Comparison of ENCODE assay signal across 16 cellular contexts in genomic region chr4:87978656-87979055, GRCh38. TPM values are rescaled to one million over a fixed set of nuclear protein-coding genes. Genes with fewer than 3 reads are reported as not detected.
DNase-seq lines count a peak whose midpoint lies in the region; ATAC-seq and TF ChIP-seq lines count a peak whose summit lies in the region.
"Had no signal": no experiment of that assay in that cellular context is flagged by ENCODE, and none has a peak within 500 bp of the region (broad histone marks: within the 10 kb centered on the region; RNA-seq: fewer than 3 reads in every experiment).

No MANE protein-coding gene starts in this region.

- no peak for ATAC-seq in GM19467 (IDR thresholded peaks at IDR 0.05; ENCODE audit: unreplicated experiment)
- no peak for ATAC-seq in gastroesophageal sphincter
- ATAC-seq: esophagus mucosa had no signal

- TF ChIP-seq CTCF in astrocyte of the spinal cord (IDR thresholded peaks at IDR 0.05; ENCODE audit: low read depth, low read length) (no peak), gastroesophageal sphincter (IDR thresholded peaks at IDR 0.05) (no peak)

- H3K4me3 ChIP-seq in ACC112 (ENCODE audit: low read depth, low read length) (no peak overlapping the region), astrocyte of the spinal cord (ENCODE audit: low read depth, low read length) (no peak overlapping the region), gastroesophageal sphincter (no peak overlapping the region)
- H3K4me3 ChIP-seq: uterus had no signal

- TF ChIP-seq EP300 in gastroesophageal sphincter (IDR thresholded peaks at IDR 0.05): no peak

- H3K9me3 ChIP-seq in gastroesophageal sphincter: no peaks in the 10 kb centered on the region
- H3K9me3 ChIP-seq: uterus had no signal

- H3K36me3 ChIP-seq in ACC112 (ENCODE audit: insufficient read depth, low read length) (no peaks in the 10 kb centered on the region), gastroesophageal sphincter (no peaks in the 10 kb centered on the region)
- H3K36me3 ChIP-seq: uterus had no signal

- H3K27ac ChIP-seq in ACC112 (ENCODE audit: low read depth, low read length) (0 out of 2 replicates have a peak overlapping the region, but pooled peaks have one; percentile 1), gastroesophageal sphincter (no peak overlapping the region)
- H3K27ac ChIP-seq: parathyroid adenoma, uterus had no signal

- 100% methylated on average over 1 of the region's 4 CpGs; no CpG with 5 or more reads in 1 of the 2 donors for WGBS in gastroesophageal sphincter (ENCODE audit: low coverage in 1 of 2), 2 donors

- H2AFZ ChIP-seq in ACC112 (ENCODE audit: low read length, unreplicated experiment): no peak overlapping the region
- H2AFZ ChIP-seq: parathyroid adenoma had no signal

- TF ChIP-seq POLR2A in gastroesophageal sphincter (IDR thresholded peaks at IDR 0.05): no peak

- H3K4me1 ChIP-seq in ACC112 (ENCODE audit: control insufficient read depth, insufficient read depth, low read length, unreplicated experiment): peaks cover 8% of the 10 kb centered on the region
- peaks cover 0 to 2% (median 0%) of the 10 kb centered on the region in 3 donors for H3K4me1 ChIP-seq in gastroesophageal sphincter
- H3K4me1 ChIP-seq: parathyroid adenoma had no signal

- in situ Hi-C loops in astrocyte of the spinal cord (cut with HindIII; ENCODE audit: low sequenced_read_pairs): no loop called here

- no peaks in the 10 kb centered on the region for H3K27me3 ChIP-seq in ACC112 (ENCODE audit: insufficient read depth, low read length)
- H3K27me3 ChIP-seq in gastroesophageal sphincter: no peaks in the 10 kb centered on the region
- H3K27me3 ChIP-seq: uterus had no signal

- no peaks in the 10 kb centered on the region for H3K79me2 ChIP-seq in ACC112 (ENCODE audit: control insufficient read depth, insufficient read depth, low read length, unreplicated experiment)
- H3K79me2 ChIP-seq: parathyroid adenoma had no signal

- DNase-seq in HK-2 (ENCODE audit: unreplicated experiment) (peak; percentile 59), astrocyte of the spinal cord (ENCODE audit: low read depth, low spot score) (peak; percentile 22), inferior parietal cortex (ENCODE audit: extremely low spot score) (peak; percentile 29), NCI-H748 (lab: John Stamatoyannopoulos, UW; ENCODE audit: unreplicated experiment) (no peak)
- no peak for DNase-seq in activated CD4-positive, alpha-beta T cell treated with anti-CD3 and anti-CD28 coated beads, Interleukin-2, amount 50 U/mL, for 4 hours
- DNase-seq: activated naive CD4-positive, alpha-beta T cell treated with anti-CD3 and anti-CD28 coated beads, Interleukin-2, amount 10 ng/mL, durations not matched to agents 7 days and 5 days; DND-41; GOT3; NCI-H1417; NCI-H510A; uterus had no signal

RNA-seq across cellular contexts. Expression of gene SPP1, which starts 3.1 kb away (rescaled TPM):
- total RNA-seq in gastroesophageal sphincter: 10 to 100 TPM in 2 of 4 donors, 1 to 10 TPM in 2; 5.6 to 37.8 (median 10.3) TPM

RNA-seq across cellular contexts. Expression of gene PKD2, which starts 28.8 kb away (rescaled TPM):
- 100 to 1,000 TPM in 3 of 4 donors, 10 to 100 TPM in 1; 84.5 to 125 (median 117) TPM for total RNA-seq in gastroesophageal sphincter

Comparison
In these comparisons a context has a peak if more than half of its experiments do, and no peak if none do; other contexts are left out.
1. DNase-seq: peak in HK-2 (single experiment), astrocyte of the spinal cord (single experiment) and inferior parietal cortex (single experiment); none in activated CD4-positive, alpha-beta T cell treated with anti-CD3 and anti-CD28 coated beads, Interleukin-2, amount 50 U/mL, for 4 hours (0 of 2) and NCI-H748 (single experiment).